ENCODE assay signal across 1 cellular context in genomic region chr10:101263146-101263837, GRCh38.
TF ChIP-seq lines count a peak whose summit lies in the region.

No MANE protein-coding gene starts in this region.

TF ChIP-seq in H1, 55 proteins besides CTCF, POLR2A, EP300 and RAD21:
- TF ChIP-seq POLR2AphosphoS5 (IDR thresholded peaks at IDR 0.05; ENCODE audit: low read depth, low read length) (no peak), SP2 (IDR thresholded peaks at IDR 0.05; ENCODE audit: low read length) (no peak), PHF8 (conservative IDR thresholded peaks at IDR 0.05; ENCODE audit: low read depth, low read length) (no peak)
TF ChIP-seq in H1: peak in this region for 0.
